In the genomic region with DNA sequence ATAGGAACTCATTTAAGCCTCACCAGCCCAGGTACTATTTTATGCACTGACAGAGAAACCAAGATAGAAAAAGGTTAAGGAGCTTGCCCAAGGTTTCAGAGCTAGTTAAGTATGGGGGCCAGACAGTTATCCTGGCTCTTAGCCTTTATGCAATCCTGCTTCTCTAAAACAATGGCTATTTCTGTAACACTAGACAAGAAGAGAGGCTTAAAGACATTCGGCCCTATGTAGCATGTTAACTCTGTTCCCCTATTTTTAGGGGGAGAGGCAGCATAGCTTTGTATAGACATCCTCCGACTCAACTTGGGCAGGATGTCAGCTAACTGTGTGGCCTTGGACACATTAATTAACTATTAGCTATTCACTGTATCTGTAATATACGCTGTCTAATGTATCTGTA, we compare ENCODE assay signal across 13 cellular contexts. TPM values are rescaled to one million over a fixed set of nuclear protein-coding genes. Genes with fewer than 3 reads are reported as not detected.
DNase-seq lines count a peak whose midpoint lies in the region; ATAC-seq and TF ChIP-seq lines count a peak whose summit lies in the region.
"Had no signal": no experiment of that assay in that cellular context is flagged by ENCODE, and none has a peak within 500 bp of the region (broad histone marks: within the 10 kb centered on the region; RNA-seq: fewer than 3 reads in every experiment).

No MANE protein-coding gene starts in this region.

- H4K20me1 ChIP-seq in PC-3 (ENCODE audit: low read length): no peaks in the 10 kb centered on the region
- no peaks in the 10 kb centered on the region for H4K20me1 ChIP-seq in fibroblast of lung (ENCODE audit: control insufficient read depth, extremely low read depth, insufficient read depth, low read length)

- H3K27ac Mint-ChIP-seq in activated naive CD4-positive, alpha-beta T cell treated with anti-CD3 and anti-CD28 coated beads for 36 hours: no peak overlapping the region

- intact Hi-C loops in PC-3 (cut with micrococcal nuclease): loop anchor here (5.0 kb wide), 1 partner anchor 87 kb away; no protein-coding TSS in a partner anchor
- intact Hi-C loops in prostate gland (cut with DNase I): loop anchor here (5.0 kb wide), 1 partner anchor 33 kb away; no protein-coding TSS in a partner anchor
- intact Hi-C loops in lower lobe of right lung (cut with DNase I): no loop called here
- intact Hi-C loops in activated naive CD4-positive, alpha-beta T cell treated with anti-CD3 and anti-CD28 coated beads for 36 hours (cut with micrococcal nuclease): no loop called here

- H3K27ac ChIP-seq in ACC112 (ENCODE audit: low read depth, low read length): peak overlapping the region; percentile 97
- peak overlapping the region; percentile 99 for H3K27ac ChIP-seq in PC-3 (ENCODE audit: low read length)
- peak overlapping the region; percentile 88 for H3K27ac ChIP-seq in fibroblast of lung (ENCODE audit: insufficient read depth, low read length)
- peak overlapping the region; percentile 21 to 52 for H3K27ac ChIP-seq in prostate gland
- H3K27ac ChIP-seq in lower lobe of right lung: no peak overlapping the region
- H3K27ac ChIP-seq: HL-60 had no signal

- H3K27me3 ChIP-seq in ACC112 (ENCODE audit: insufficient read depth, low read length) (no peaks in the 10 kb centered on the region), PC-3 (ENCODE audit: low read length) (no peaks in the 10 kb centered on the region), fibroblast of lung (ENCODE audit: control insufficient read depth, insufficient read depth, low read length) (no peaks in the 10 kb centered on the region), prostate gland (replicated peaks; ENCODE audit: insufficient read depth) (no peaks in the 10 kb centered on the region), lower lobe of right lung (ENCODE audit: low read depth) (no peaks in the 10 kb centered on the region)

- no peak for TF ChIP-seq POLR2A in prostate gland (IDR thresholded peaks at IDR 0.05)

- H3K4me3 ChIP-seq in ACC112 (ENCODE audit: low read depth, low read length) (no peak overlapping the region), PC-3 (ENCODE audit: low read length) (no peak overlapping the region), fibroblast of lung (replicated peaks in 1 of 4; ENCODE audit: control extremely low read depth in 1 of 4, insufficient read depth in 1 of 4, low read depth in 3 of 4, low read length in 4 of 4) (no peak overlapping the region), prostate gland (no peak overlapping the region), lower lobe of right lung (no peak overlapping the region)

- CTCF ChIA-PET in PC-3 (lab: Charles Lee): no interaction called here
- CTCF ChIA-PET in activated naive CD4-positive, alpha-beta T cell treated with anti-CD3 and anti-CD28 coated beads for 36 hours (lab: Charles Lee): no interaction called here

- no peaks in the 10 kb centered on the region for H3K36me3 ChIP-seq in ACC112 (ENCODE audit: insufficient read depth, low read length)
- H3K36me3 ChIP-seq in PC-3 (ENCODE audit: low read depth, low read length): peaks cover 3% of the 10 kb centered on the region; the same call in 1 of the 2 replicates
- H3K36me3 ChIP-seq in fibroblast of lung (ENCODE audit: control insufficient read depth, insufficient read depth, low read length): peaks cover 2% of the 10 kb centered on the region
- no peaks in the 10 kb centered on the region for H3K36me3 ChIP-seq in prostate gland
- no peaks in the 10 kb centered on the region for H3K36me3 ChIP-seq in lower lobe of right lung

- H3K4me3 Mint-ChIP-seq in activated naive CD4-positive, alpha-beta T cell treated with anti-CD3 and anti-CD28 coated beads for 36 hours: no peak overlapping the region

- H3K9me3 ChIP-seq in PC-3 (ENCODE audit: low read length) (no peaks in the 10 kb centered on the region), fibroblast of lung (ENCODE audit: control insufficient read depth, insufficient read depth, low read depth, low read length) (no peaks in the 10 kb centered on the region), prostate gland (no peaks in the 10 kb centered on the region), lower lobe of right lung (no peaks in the 10 kb centered on the region)

- H3K9me3 Mint-ChIP-seq in activated naive CD4-positive, alpha-beta T cell treated with anti-CD3 and anti-CD28 coated beads for 36 hours: no peaks in the 10 kb centered on the region

- H3K27me3 Mint-ChIP-seq in activated naive CD4-positive, alpha-beta T cell treated with anti-CD3 and anti-CD28 coated beads for 36 hours (ENCODE audit: low read depth): peaks cover 5% of the 10 kb centered on the region

- ATAC-seq in PC-3 (no peak), lower lobe of right lung (no peak), HG03571 (IDR thresholded peaks at IDR 0.05; ENCODE audit: unreplicated experiment) (no peak)

- H3K4me1 ChIP-seq in ACC112 (ENCODE audit: control insufficient read depth, insufficient read depth, low read length, unreplicated experiment): peaks cover 81% of the 10 kb centered on the region
- H3K4me1 ChIP-seq in PC-3 (ENCODE audit: insufficient read depth, low read length): peaks cover 86% of the 10 kb centered on the region
- peaks cover 40% of the 10 kb centered on the region for H3K4me1 ChIP-seq in fibroblast of lung (ENCODE audit: control insufficient read depth, extremely low read depth, insufficient read depth, low read length)
- H3K4me1 ChIP-seq in prostate gland (replicated peaks): no peaks in the 10 kb centered on the region
- H3K4me1 ChIP-seq in lower lobe of right lung: peaks cover 32% of the 10 kb centered on the region

- H3K9me2 ChIP-seq in PC-3 (replicated peaks; ENCODE audit: low read length): no peaks in the 10 kb centered on the region

- H3K79me2 ChIP-seq in ACC112 (ENCODE audit: control insufficient read depth, insufficient read depth, low read length, unreplicated experiment) (peaks cover 42% of the 10 kb centered on the region), PC-3 (ENCODE audit: low read length) (peaks cover 72% of the 10 kb centered on the region), fibroblast of lung (ENCODE audit: control insufficient read depth, insufficient read depth, low read length) (peaks cover 18% of the 10 kb centered on the region)

- TF ChIP-seq CTCF in PC-3 (conservative IDR thresholded peaks at IDR 0.05; ENCODE audit: low read depth, low read length) (no peak), fibroblast of lung (conservative IDR thresholded peaks at IDR 0.05 in 1 of 2, IDR thresholded peaks at IDR 0.05 in 1 of 2; ENCODE audit: low read depth in 1 of 2, low read length in 2 of 2) (no peak), prostate gland (IDR thresholded peaks at IDR 0.05) (no peak), lower lobe of right lung (IDR thresholded peaks at IDR 0.05) (no peak)

- H3K36me3 Mint-ChIP-seq in activated naive CD4-positive, alpha-beta T cell treated with anti-CD3 and anti-CD28 coated beads for 36 hours (ENCODE audit: low read depth): no peaks in the 10 kb centered on the region

- H3F3A ChIP-seq in PC-3 (ENCODE audit: low read length, unreplicated experiment): peaks cover 5% of the 10 kb centered on the region

- BruUV-seq in PC-3 (replicated peaks; lab: Mats Ljungman, UMichigan): TSS peak; percentile 71

- WGBS in prostate gland: 47% methylated on average over 3 of the region's 3 CpGs

- POLR2A ChIA-PET in PC-3 (lab: Charles Lee; ENCODE audit: unreplicated experiment): interaction anchor here (0.6 kb wide), 1 partner anchor 53 kb away, joined by 3 read pairs; no protein-coding TSS in a partner anchor

- H3K4me2 ChIP-seq in PC-3 (ENCODE audit: low read length) (peak overlapping the region; percentile 52), fibroblast of lung (ENCODE audit: extremely low read depth, insufficient read depth, low read length) (no peak overlapping the region)

- H3K4me1 Mint-ChIP-seq in activated naive CD4-positive, alpha-beta T cell treated with anti-CD3 and anti-CD28 coated beads for 36 hours (ENCODE audit: low read depth): no peaks in the 10 kb centered on the region

- DNase-seq in PC-3 (no peak), fibroblast of lung (ENCODE audit: low read depth in 2 of 2) (no peak), prostate gland (ENCODE audit: low spot score) (no peak), lower lobe of right lung (no peak), amniotic stem cell (lab: John Stamatoyannopoulos, UW) (no peak)
- DNase-seq in activated naive CD4-positive, alpha-beta T cell treated with anti-CD3 and anti-CD28 coated beads for 36 hours: no peak
- DNase-seq: activated naive CD4-positive, alpha-beta T cell treated with Interleukin-2 at 50 U/mL for 16 hours; effector CD8-positive, alpha-beta T cell; foreskin melanocyte; NCI-H446 had no signal

- H2AFZ ChIP-seq in ACC112 (ENCODE audit: low read length, unreplicated experiment) (no peak overlapping the region), PC-3 (ENCODE audit: low read length) (no peak overlapping the region), fibroblast of lung (ENCODE audit: low read length) (no peak overlapping the region)

- peak overlapping the region; percentile 82 for H3K9ac ChIP-seq in PC-3 (ENCODE audit: low read length)
- no peak overlapping the region for H3K9ac ChIP-seq in fibroblast of lung (ENCODE audit: insufficient read depth, low read length)

RNA-seq across cellular contexts. Expression of a gene that starts 54.6 kb away (rescaled TPM):
- 19.4 and 21.7 TPM in 2 replicates for total RNA-seq in PC-3 (2014; rRNA removed)
- 38.8 and 51.4 TPM in 2 replicates for total RNA-seq in fibroblast of lung
- 13.7 and 27.4 TPM in 2 replicates for polyA plus RNA-seq in fibroblast of lung
- 14.6 and 32.5 TPM in 2 replicates for polyA plus RNA-seq in fibroblast of lung (2012)
- 13.7 and 57.6 TPM in 2 replicates for polyA minus RNA-seq in fibroblast of lung (ENCODE audit: low replicate concordance)
- total RNA-seq in prostate gland: 10 to 100 TPM; 13.7 to 40.4 TPM
- total RNA-seq in lower lobe of right lung: 40.6 TPM
- not detected for total RNA-seq in activated naive CD4-positive, alpha-beta T cell treated with anti-CD3 and anti-CD28 coated beads for 36 hours

Comparison
In these comparisons a context has a peak if more than half of its experiments do, and no peak if none do; other contexts are left out.
1. RNA of a gene that starts 54.6 kb away (total RNA-seq): 38.8 to 51.4 TPM in fibroblast of lung, 40.6 TPM in lower lobe of right lung (single experiment), 13.7 to 40.4 TPM in prostate gland and 19.4 to 21.7 TPM in PC-3; not detected in activated naive CD4-positive, alpha-beta T cell treated with anti-CD3 and anti-CD28 coated beads for 36 hours; every median in the first group is over 10 times any median in the second.
2. intact Hi-C loops: an anchor here in PC-3 (5.0 kb wide) and prostate gland (5.0 kb wide); none called in lower lobe of right lung and activated naive CD4-positive, alpha-beta T cell treated with anti-CD3 and anti-CD28 coated beads for 36 hours.